ENCODE assay signal across 8 cellular contexts in the genomic region with DNA sequence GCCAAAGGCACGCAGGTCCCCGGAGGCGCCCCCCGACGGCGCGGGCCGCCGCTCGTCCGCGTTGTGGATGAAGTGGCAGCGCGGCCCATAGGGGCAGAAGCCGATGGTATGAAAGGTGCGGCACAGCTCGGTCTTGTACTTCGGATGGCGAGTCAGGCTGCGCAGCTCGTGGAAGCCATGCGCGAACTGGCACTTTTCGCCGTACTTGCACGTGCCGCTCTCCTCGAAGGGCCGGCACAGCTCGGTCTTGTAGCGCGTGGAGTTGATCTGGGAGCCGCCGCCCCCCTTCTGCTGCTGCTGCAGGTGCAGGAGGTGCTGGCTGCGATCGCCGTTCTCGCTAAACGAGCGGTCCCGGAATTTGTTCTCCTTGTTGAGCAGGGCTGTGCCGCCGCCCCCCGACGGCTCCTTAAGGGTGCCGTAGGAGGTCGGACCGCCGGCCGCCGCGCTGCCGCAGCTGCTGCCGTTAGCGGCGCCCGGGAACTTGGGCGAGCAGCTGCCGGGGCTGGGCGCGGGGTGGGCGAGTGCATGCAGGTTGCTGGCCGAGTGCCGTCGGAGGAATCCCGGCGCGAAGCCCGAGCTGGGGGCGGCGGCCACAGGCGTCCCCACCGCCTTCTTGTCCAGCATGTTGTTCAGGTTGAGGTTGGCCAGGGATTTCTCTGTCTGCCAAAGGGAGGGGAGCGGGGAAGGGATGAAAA. TPM values are rescaled to one million over a fixed set of nuclear protein-coding genes. Genes with fewer than 3 reads are reported as not detected.
DNase-seq lines count a peak whose midpoint lies in the region; ATAC-seq and TF ChIP-seq lines count a peak whose summit lies in the region.

No MANE protein-coding gene starts in this region.

- no peaks in the 10 kb centered on the region for H3K79me1 ChIP-seq in mesendoderm (ENCODE audit: low read length)

- peak overlapping the region; percentile 98 for H3K4me3 ChIP-seq in Caco-2 (ENCODE audit: low read depth, low read length)
- peak overlapping the region; percentile 91 to 97 for H3K4me3 ChIP-seq in duodenal mucosa (ENCODE audit: low read depth in 1 of 2, low read length in 2 of 2)
- H3K4me3 ChIP-seq in mesendoderm (ENCODE audit: low read length), result peak overlapping the region; percentile 92

- intact Hi-C loops in Caco-2 (cut with micrococcal nuclease; ENCODE audit: unreplicated experiment), result loop anchor here (5.0 kb wide), 2 partner anchors 197 to 413 kb away; no protein-coding TSS in a partner anchor

- no peak for ATAC-seq in GM19328 (IDR thresholded peaks at IDR 0.05; ENCODE audit: unreplicated experiment)

- TF ChIP-seq CTCF in Caco-2 (IDR thresholded peaks at IDR 0.05; ENCODE audit: insufficient read depth in 1 of 2, low read depth in 1 of 2, low read length in 1 of 2, severe bottlenecking in 1 of 2, unreplicated experiment in 1 of 2), result no peak

- no CpG with 5 or more reads among the region's 74 CpGs for WGBS in mesendoderm (ENCODE audit: extremely low coverage, insufficient coverage, low lambda C conversion rate)

- H3K4me1 ChIP-seq in Caco-2, result peaks cover 41% of the 10 kb centered on the region
- H3K4me1 ChIP-seq in duodenal mucosa (ENCODE audit: control insufficient read depth in 1 of 2, insufficient read depth in 2 of 2, low read length in 2 of 2), result peaks cover 37 to 38% of the 10 kb centered on the region in 2 donors
- H3K4me1 ChIP-seq in mesendoderm (ENCODE audit: control insufficient read depth, low read depth, low read length), result peaks cover 6% of the 10 kb centered on the region

- H3K27ac ChIP-seq in duodenal mucosa (ENCODE audit: low read depth, low read length) (peak overlapping the region; percentile 99), mesendoderm (ENCODE audit: low read depth, low read length) (peak overlapping the region; percentile 85)

- CTCF ChIA-PET in Caco-2 (lab: Charles Lee), result interaction anchor here (0.7 to 4.8 kb wide), 2 partner anchors 247 to 250 kb away, joined by 3 to 39 read pairs; no protein-coding TSS in a partner anchor

- H3K36me3 ChIP-seq in Caco-2 (ENCODE audit: control insufficient read depth, insufficient read depth, low read length) (peaks cover 21% of the 10 kb centered on the region), duodenal mucosa (ENCODE audit: control insufficient read depth in 1 of 2, insufficient read depth in 2 of 2, low read length in 2 of 2) (peaks cover 24 to 35% of the 10 kb centered on the region in 2 donors), mesendoderm (ENCODE audit: control insufficient read depth, insufficient read depth, low read length) (no peaks in the 10 kb centered on the region)

- peak overlapping the region; percentile 67 for H2BK5ac ChIP-seq in mesendoderm (ENCODE audit: low read length)

- H3K9me3 Mint-ChIP-seq in Caco-2 (ENCODE audit: unreplicated experiment), result no peaks in the 10 kb centered on the region

- POLR2A ChIA-PET in Caco-2 (lab: Charles Lee), result interaction anchor here (0.7 to 1.9 kb wide), 3 partner anchors 31 to 201 kb away, joined by 3 to 11 read pairs (median 3); no protein-coding TSS in a partner anchor

- H3K4ac ChIP-seq in mesendoderm (ENCODE audit: low read depth, low read length), result peak overlapping the region; percentile 88

- H3K4me2 ChIP-seq in mesendoderm (ENCODE audit: low read length), result peak overlapping the region; percentile 75

- peaks cover 18% of the 10 kb centered on the region for H3K4me1 Mint-ChIP-seq in Caco-2 (ENCODE audit: low read depth, unreplicated experiment)

- TF ChIP-seq RAD21 in Ishikawa (IDR thresholded peaks at IDR 0.05; ENCODE audit: low read depth), result no peak; the same call in 1 of the 2 replicates

- H2BK15ac ChIP-seq in mesendoderm (replicated peaks; ENCODE audit: low read depth), result no peak overlapping the region

- H3K27me3 ChIP-seq in Caco-2 (replicated peaks; ENCODE audit: control insufficient read depth, insufficient read depth, low read length) (no peaks in the 10 kb centered on the region), duodenal mucosa (ENCODE audit: control insufficient read depth in 1 of 2, insufficient read depth in 2 of 2, low read length in 2 of 2) (no peaks in the 10 kb centered on the region), mesendoderm (ENCODE audit: insufficient read depth, low read length, poor library complexity) (no peaks in the 10 kb centered on the region)

- H3K27me3 Mint-ChIP-seq in Caco-2 (ENCODE audit: insufficient read depth, unreplicated experiment), result no peaks in the 10 kb centered on the region

- peaks cover 35% of the 10 kb centered on the region for H3K79me2 ChIP-seq in mesendoderm (ENCODE audit: control insufficient read depth, insufficient read depth, low read length)

- peaks cover 85% of the 10 kb centered on the region for H3K36me3 Mint-ChIP-seq in Caco-2 (ENCODE audit: insufficient read depth, unreplicated experiment)

- H3K9me3 ChIP-seq in Caco-2, result no peaks in the 10 kb centered on the region
- H3K9me3 ChIP-seq in duodenal mucosa (ENCODE audit: control insufficient read depth in 1 of 2, low read length in 2 of 2), result no peaks in the 10 kb centered on the region

- no peak overlapping the region for H2AK5ac ChIP-seq in mesendoderm (ENCODE audit: low read length)

- H2BK120ac ChIP-seq in mesendoderm (ENCODE audit: low read depth, low read length), result no peak overlapping the region

- peak overlapping the region; percentile 32 for H3K23ac ChIP-seq in mesendoderm (ENCODE audit: low read length)

- peak overlapping the region; percentile 86 for H3K18ac ChIP-seq in mesendoderm (ENCODE audit: low read length)

- DNase-seq in Caco-2 (peak; percentile 69 to 72), mesendoderm (peak; percentile 79), cerebellar nuclear complex (lab: John Stamatoyannopoulos, UW) (no peak)
- DNase-seq in activated CD4-positive, alpha-beta T cell treated with anti-CD3 and anti-CD28 coated beads, Interleukin-2, amount 50 U/mL, for 1 hour, result peak; percentile 63
- DNase-seq in stimulated activated CD8-positive, alpha-beta memory T cell treated with anti-CD3 and anti-CD28 coated beads, Interleukin-2, amount 100 ng/mL, for 48 hours (ENCODE audit: low read depth in 2 of 2), result peak; percentile 49 to 55

- H3K4me3 Mint-ChIP-seq in Caco-2 (ENCODE audit: unreplicated experiment), result peak overlapping the region; percentile 70

- H3K9ac ChIP-seq in duodenal mucosa (ENCODE audit: low read depth in 1 of 2, low read length in 2 of 2) (peak overlapping the region; percentile 79 to 97), mesendoderm (ENCODE audit: low read length) (peak overlapping the region; percentile 98)

- H4K5ac ChIP-seq in mesendoderm (ENCODE audit: low read length), result no peak overlapping the region

- no peak for TF ChIP-seq EP300 in Ishikawa (IDR thresholded peaks at IDR 0.05; ENCODE audit: borderline replicate concordance)

- peak overlapping the region; percentile 98 for H3K56ac ChIP-seq in mesendoderm (ENCODE audit: low read length)

- no TSS peak for BruUV-seq in Caco-2 (replicated peaks; lab: Mats Ljungman, UMichigan)

- H3K27ac Mint-ChIP-seq in Caco-2 (ENCODE audit: unreplicated experiment), result peak overlapping the region; percentile 70

- H4K8ac ChIP-seq in mesendoderm (ENCODE audit: low read depth, low read length), result no peak overlapping the region

TF ChIP-seq in Ishikawa, 13 proteins besides CTCF, POLR2A, EP300 and RAD21:
- TF ChIP-seq NFIC (IDR thresholded peaks at IDR 0.05) (no peak), ZBTB7A (IDR thresholded peaks at IDR 0.05; ENCODE audit: low read depth) (0 out of 2 replicates have a peak, but pooled peaks have one; percentile 4), TAF1 (IDR thresholded peaks at IDR 0.05; ENCODE audit: low read depth) (no peak), EGR1 (IDR thresholded peaks at IDR 0.05) (no peak), TCF12 (IDR thresholded peaks at IDR 0.05; ENCODE audit: low read depth) (no peak)
- TF ChIP-seq, protein P1, sequence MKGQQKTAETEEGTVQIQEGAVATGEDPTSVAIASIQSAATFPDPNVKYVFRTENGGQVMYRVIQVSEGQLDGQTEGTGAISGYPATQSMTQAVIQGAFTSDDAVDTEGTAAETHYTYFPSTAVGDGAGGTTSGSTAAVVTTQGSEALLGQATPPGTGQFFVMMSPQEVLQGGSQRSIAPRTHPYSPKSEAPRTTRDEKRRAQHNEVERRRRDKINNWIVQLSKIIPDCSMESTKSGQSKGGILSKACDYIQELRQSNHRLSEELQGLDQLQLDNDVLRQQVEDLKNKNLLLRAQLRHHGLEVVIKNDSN (IDR thresholded peaks at IDR 0.05), result no peak

RNA-seq across cellular contexts. Expression of a gene that starts 1.2 kb away (rescaled TPM):
- total RNA-seq in Caco-2 (2022), result 225 and 237 TPM in 2 replicates
- 71.1 TPM for polyA plus RNA-seq in mesendoderm (2013, experiment 1 of 2)
- polyA plus RNA-seq in mesendoderm (2013, experiment 2 of 2), result 70.6 TPM

Comparison
In these comparisons a context has a peak if more than half of its experiments do, and no peak if none do; other contexts are left out.
1. DNase-seq: peak in Caco-2 (2 of 2), activated CD4-positive, alpha-beta T cell treated with anti-CD3 and anti-CD28 coated beads, Interleukin-2, amount 50 U/mL, for 1 hour (single experiment), mesendoderm (single experiment) and stimulated activated CD8-positive, alpha-beta memory T cell treated with anti-CD3 and anti-CD28 coated beads, Interleukin-2, amount 100 ng/mL, for 48 hours (2 of 2); none in cerebellar nuclear complex (0 of 2).
2. Peak in every context shown above with its lines, with median percentiles within 50 percentile points of each other: H3K4me3 ChIP-seq.